Comparison of ENCODE assay signal across 9 cellular contexts in the genomic region with DNA sequence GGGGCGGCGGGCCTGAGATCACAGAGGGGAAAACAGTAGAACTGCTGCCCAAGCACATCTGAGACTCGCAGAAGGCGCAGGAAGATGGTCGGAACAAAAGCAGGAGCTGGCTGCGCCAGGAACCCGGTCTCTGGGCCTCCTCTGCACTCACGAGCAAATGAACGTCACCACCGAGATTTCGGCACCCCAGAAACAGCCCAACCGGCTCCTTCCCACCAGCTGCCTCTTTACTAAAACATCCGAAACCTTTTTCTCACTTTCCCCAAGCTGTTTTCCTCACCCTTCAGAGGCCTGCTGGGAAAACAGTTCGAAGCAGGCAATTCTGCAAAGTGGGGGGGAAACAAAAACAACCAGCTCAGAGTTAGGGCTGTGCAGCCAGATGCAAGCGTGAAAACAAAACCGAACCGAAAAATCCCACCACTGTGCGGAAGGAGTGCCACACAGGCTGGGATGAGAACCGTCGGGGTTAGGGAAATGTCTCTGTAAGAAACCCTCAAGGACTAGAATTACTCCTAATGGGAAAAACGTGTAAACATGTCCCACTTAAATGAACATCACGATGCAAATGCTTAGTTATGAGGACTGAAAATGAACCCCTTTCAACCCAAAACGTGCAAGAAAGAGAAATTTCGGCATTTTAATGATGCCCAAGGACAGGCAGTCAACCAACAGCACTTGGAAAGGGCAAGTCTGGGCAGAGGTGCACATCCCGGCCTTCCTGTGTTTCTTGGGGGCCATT. TPM values are rescaled to one million over a fixed set of nuclear protein-coding genes. Genes with fewer than 3 reads are reported as not detected.
DNase-seq lines count a peak whose midpoint lies in the region; ATAC-seq and TF ChIP-seq lines count a peak whose summit lies in the region.
"Had no signal": no experiment of that assay in that cellular context is flagged by ENCODE, and none has a peak within 500 bp of the region (broad histone marks: within the 10 kb centered on the region; RNA-seq: fewer than 3 reads in every experiment).

No MANE protein-coding gene starts in this region.

- no peak overlapping the region for H2AFZ ChIP-seq in OCI-LY7 (ENCODE audit: low read length)

- no peaks in the 10 kb centered on the region for H3K27me3 ChIP-seq in iPS-20b (ENCODE audit: insufficient read depth, low read length)

- H3K4me1 ChIP-seq in iPS-20b (ENCODE audit: insufficient read depth, low read length) (peaks cover 5% of the 10 kb centered on the region; the same call in 1 of the 2 replicates), OCI-LY7 (ENCODE audit: insufficient read depth, low read length, poor library complexity, severe bottlenecking) (no peaks in the 10 kb centered on the region)

- H3K4me1 Mint-ChIP-seq in stimulated activated naive B cell treated with anti-CD40 and anti-IgM and Interleukin-4, amounts not matched to agents 10 μg/mL and 1 μg/mL and 100 μg/mL, for 72 hours, result peaks cover 4 to 10% of the 10 kb centered on the region in 2 donors
- H3K4me1 Mint-ChIP-seq: activated naive CD4-positive, alpha-beta T cell treated with anti-CD3 and anti-CD28 coated beads, Interleukin-2, amount 10 ng/mL, durations not matched to agents 7 days and 5 days had no signal

- H3K27me3 Mint-ChIP-seq in stimulated activated naive B cell treated with anti-CD40 and anti-IgM and Interleukin-4, amounts not matched to agents 10 μg/mL and 1 μg/mL and 100 μg/mL, for 72 hours, result no peaks in the 10 kb centered on the region
- H3K27me3 Mint-ChIP-seq: activated naive CD4-positive, alpha-beta T cell treated with anti-CD3 and anti-CD28 coated beads, Interleukin-2, amount 10 ng/mL, durations not matched to agents 7 days and 5 days had no signal

- peak overlapping the region; percentile 65; the same call in 1 of the 2 replicates for H3K9ac ChIP-seq in iPS-20b (ENCODE audit: low read depth, low read length)

- no peak for ATAC-seq in stimulated activated naive B cell treated with anti-CD40 and anti-IgM and Interleukin-4, amounts not matched to agents 10 μg/mL and 1 μg/mL and 100 μg/mL, for 72 hours (replicated peaks)
- ATAC-seq in HG03045 (IDR thresholded peaks at IDR 0.05; ENCODE audit: unreplicated experiment), result no peak

- H3K27ac ChIP-seq in cingulate gyrus (ENCODE audit: low read depth, low read length), result peak overlapping the region; percentile 69
- peak overlapping the region; percentile 58 for H3K27ac ChIP-seq in iPS-20b (ENCODE audit: low read length)
- no peak overlapping the region for H3K27ac ChIP-seq in OCI-LY7 (ENCODE audit: low read depth, low read length, poor library complexity, severe bottlenecking)

- CTCF ChIA-PET in OCI-LY7 (lab: Charles Lee; ENCODE audit: unreplicated experiment) (no interaction called here), GM10248 (lab: Yijun Ruan, JAX) (no interaction called here)

- DNase-seq in ELF-1 (ENCODE audit: low read depth, low spot score), result peak; percentile 32
- DNase-seq in skeletal muscle cell (ENCODE audit: low read depth), result no peak
- no peak for DNase-seq in stimulated activated naive B cell treated with anti-CD40 and anti-IgM and Interleukin-4, amounts not matched to agents 10 μg/mL and 1 μg/mL and 100 μg/mL, for 72 hours
- no peak for DNase-seq in OCI-LY7 (ENCODE audit: low spot score)
- DNase-seq in GM10248 (ENCODE audit: extremely low spot score), result no peak
- DNase-seq: activated naive CD4-positive, alpha-beta T cell treated with anti-CD3 and anti-CD28 coated beads, Interleukin-2, amount 10 ng/mL, durations not matched to agents 7 days and 5 days had no signal

- H3K36me3 ChIP-seq in iPS-20b (ENCODE audit: insufficient read depth, low read depth, low read length) (peaks cover 43% of the 10 kb centered on the region), OCI-LY7 (ENCODE audit: insufficient read depth, low read length) (peaks cover 67% of the 10 kb centered on the region)

- TF ChIP-seq CTCF in OCI-LY7 (conservative IDR thresholded peaks at IDR 0.05; ENCODE audit: low read length) (no peak), GM10248 (IDR thresholded peaks at IDR 0.05; ENCODE audit: control extremely low read depth, extremely low read depth, low read depth, missing control alignments) (no peak)

- peaks cover 34 to 36% of the 10 kb centered on the region in 2 donors for H3K36me3 Mint-ChIP-seq in stimulated activated naive B cell treated with anti-CD40 and anti-IgM and Interleukin-4, amounts not matched to agents 10 μg/mL and 1 μg/mL and 100 μg/mL, for 72 hours

- H3K9me3 ChIP-seq in iPS-20b (ENCODE audit: insufficient read depth, low read depth, low read length) (no peaks in the 10 kb centered on the region), OCI-LY7 (ENCODE audit: low read length) (peaks cover 5% of the 10 kb centered on the region; the same call in 1 of the 2 replicates)

- POLR2A ChIA-PET in OCI-LY7 (lab: Charles Lee) (no interaction called here), GM10248 (lab: Yijun Ruan, JAX) (no interaction called here)

- H3K27ac Mint-ChIP-seq in stimulated activated naive B cell treated with anti-CD40 and anti-IgM and Interleukin-4, amounts not matched to agents 10 μg/mL and 1 μg/mL and 100 μg/mL, for 72 hours, result no peak overlapping the region
- H3K27ac Mint-ChIP-seq: activated naive CD4-positive, alpha-beta T cell treated with anti-CD3 and anti-CD28 coated beads, Interleukin-2, amount 10 ng/mL, durations not matched to agents 7 days and 5 days had no signal

- no peak overlapping the region for H3K4me2 ChIP-seq in OCI-LY7 (ENCODE audit: low read length)

- no TSS peak for BruUV-seq in OCI-LY7 (replicated peaks; lab: Mats Ljungman, UMichigan)

- no peaks in the 10 kb centered on the region for H4K20me1 ChIP-seq in OCI-LY7 (ENCODE audit: insufficient read depth, low read length)

- intact Hi-C loops in OCI-LY7 (cut with micrococcal nuclease; ENCODE audit: unreplicated experiment), result no loop called here

- H3K9me3 Mint-ChIP-seq in stimulated activated naive B cell treated with anti-CD40 and anti-IgM and Interleukin-4, amounts not matched to agents 10 μg/mL and 1 μg/mL and 100 μg/mL, for 72 hours, result peaks cover 0 to 4% of the 10 kb centered on the region in 2 donors

- H3K79me2 ChIP-seq in OCI-LY7 (ENCODE audit: insufficient read depth, low read depth, low read length), result peaks cover 14% of the 10 kb centered on the region; the same call in 1 of the 2 replicates

- no peak overlapping the region for H3K4me3 Mint-ChIP-seq in stimulated activated naive B cell treated with anti-CD40 and anti-IgM and Interleukin-4, amounts not matched to agents 10 μg/mL and 1 μg/mL and 100 μg/mL, for 72 hours
- H3K4me3 Mint-ChIP-seq: activated naive CD4-positive, alpha-beta T cell treated with anti-CD3 and anti-CD28 coated beads, Interleukin-2, amount 10 ng/mL, durations not matched to agents 7 days and 5 days had no signal

- H3K4me3 ChIP-seq in iPS-20b (ENCODE audit: low read length) (no peak overlapping the region), skeletal muscle cell (ENCODE audit: low read depth, low read length) (peak overlapping the region; percentile 33), OCI-LY7 (ENCODE audit: low read depth, low read length, poor library complexity, severe bottlenecking) (no peak overlapping the region)

- H3K9me2 ChIP-seq in OCI-LY7 (ENCODE audit: insufficient read depth, low read length), result no peaks in the 10 kb centered on the region

RNA-seq across cellular contexts. Expression of gene DHRSX, which starts 15.9 kb away (rescaled TPM):
- total RNA-seq in OCI-LY7 (2014; rRNA removed; shearing (Covaris generic)), result 30.9 and 33.8 TPM in 2 replicates
- 25.2 and 29.0 TPM in 2 replicates for total RNA-seq in OCI-LY7 (2022)

RNA-seq across cellular contexts. Expression of gene ZBED1, which starts 15.9 kb away (rescaled TPM):
- total RNA-seq in OCI-LY7 (2014; rRNA removed; shearing (Covaris generic)), result 51.1 and 58.7 TPM in 2 replicates
- total RNA-seq in OCI-LY7 (2022), result 57.6 and 61.6 TPM in 2 replicates
